Comparison of ENCODE assay signal across 21 cellular contexts in the genomic region with DNA sequence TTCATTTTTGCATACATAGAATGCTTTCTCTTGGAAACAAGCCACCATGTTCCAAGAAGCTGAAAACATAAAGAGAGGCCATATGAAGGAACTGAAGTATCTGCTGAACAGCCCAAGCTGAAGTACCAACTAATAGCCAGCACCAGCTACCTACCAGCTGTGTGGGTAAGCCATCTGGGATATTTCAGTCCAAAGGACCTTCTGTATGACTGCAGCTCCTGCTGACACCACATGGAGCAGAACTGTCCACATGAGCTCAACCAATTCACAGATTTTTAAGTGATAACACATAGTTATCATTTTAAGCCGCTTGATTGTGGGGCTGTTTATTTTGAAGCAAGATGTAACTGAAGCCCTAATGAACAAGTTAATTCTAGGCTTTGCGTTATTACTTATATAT.
"Had no signal": no experiment of that assay in that cellular context is flagged by ENCODE, and none has a peak within 500 bp of the region (broad histone marks: within the 10 kb centered on the region; RNA-seq: fewer than 3 reads in every experiment).

No MANE protein-coding gene starts in this region.

- H3K27ac Mint-ChIP-seq: activated CD4-positive, alpha-beta T cell treated with anti-CD3 and anti-CD28 coated beads, Interleukin-2, amount 10 ng/mL, durations not matched to agents 24 days and 14 days; activated CD8-positive, alpha-beta T cell treated with anti-CD3 and anti-CD28 coated beads for 36 hours; activated naive CD8-positive, alpha-beta T cell treated with anti-CD3 and anti-CD28 coated beads for 36 hours; activated T-helper 17 cell treated with anti-CD3 and anti-CD28 coated beads, Interleukin-2, amount 50 U/mL, for 72 hours; mesothelial cell of epicardium; nephron; stimulated activated naive B cell treated with anti-CD40 and anti-IgM and Interleukin-4, amounts not matched to agents 10 μg/mL and 1 μg/mL and 100 μg/mL, for 72 hours; T-helper 2 cell treated with Interferon-gamma antibody and Interleukin-4, amounts not matched to agents 5 μg/mL and 100 μg/mL, for 36 hours had no signal

- H3K4me3 Mint-ChIP-seq: activated CD4-positive, alpha-beta T cell treated with anti-CD3 and anti-CD28 coated beads, Interleukin-2, amount 10 ng/mL, durations not matched to agents 24 days and 14 days; activated CD8-positive, alpha-beta T cell treated with anti-CD3 and anti-CD28 coated beads for 36 hours; activated naive CD8-positive, alpha-beta T cell treated with anti-CD3 and anti-CD28 coated beads for 36 hours; activated T-helper 17 cell treated with anti-CD3 and anti-CD28 coated beads, Interleukin-2, amount 50 U/mL, for 72 hours; mesothelial cell of epicardium; nephron; stimulated activated naive B cell treated with anti-CD40 and anti-IgM and Interleukin-4, amounts not matched to agents 10 μg/mL and 1 μg/mL and 100 μg/mL, for 72 hours; T-helper 2 cell treated with Interferon-gamma antibody and Interleukin-4, amounts not matched to agents 5 μg/mL and 100 μg/mL, for 36 hours had no signal

- H3K4me3 ChIP-seq: cardiac muscle cell, dorsolateral prefrontal cortex, lower lobe of right lung, thoracic aorta had no signal

- H3K4me1 Mint-ChIP-seq: activated CD4-positive, alpha-beta T cell treated with anti-CD3 and anti-CD28 coated beads, Interleukin-2, amount 10 ng/mL, durations not matched to agents 24 days and 14 days; activated naive CD8-positive, alpha-beta T cell treated with anti-CD3 and anti-CD28 coated beads for 36 hours; activated T-helper 17 cell treated with anti-CD3 and anti-CD28 coated beads, Interleukin-2, amount 50 U/mL, for 72 hours; nephron; stimulated activated naive B cell treated with anti-CD40 and anti-IgM and Interleukin-4, amounts not matched to agents 10 μg/mL and 1 μg/mL and 100 μg/mL, for 72 hours had no signal

- H3K27me3 ChIP-seq: cardiac muscle cell, dorsolateral prefrontal cortex had no signal

- H3K9me3 Mint-ChIP-seq: activated CD4-positive, alpha-beta T cell treated with anti-CD3 and anti-CD28 coated beads, Interleukin-2, amount 10 ng/mL, durations not matched to agents 24 days and 14 days; activated CD8-positive, alpha-beta T cell treated with anti-CD3 and anti-CD28 coated beads for 36 hours; activated naive CD8-positive, alpha-beta T cell treated with anti-CD3 and anti-CD28 coated beads for 36 hours; mesothelial cell of epicardium; nephron had no signal

- H3K27me3 Mint-ChIP-seq: activated CD4-positive, alpha-beta T cell treated with anti-CD3 and anti-CD28 coated beads, Interleukin-2, amount 10 ng/mL, durations not matched to agents 24 days and 14 days; activated CD8-positive, alpha-beta T cell treated with anti-CD3 and anti-CD28 coated beads for 36 hours; activated naive CD8-positive, alpha-beta T cell treated with anti-CD3 and anti-CD28 coated beads for 36 hours; activated T-helper 17 cell treated with anti-CD3 and anti-CD28 coated beads, Interleukin-2, amount 50 U/mL, for 72 hours; stimulated activated naive B cell treated with anti-CD40 and anti-IgM and Interleukin-4, amounts not matched to agents 10 μg/mL and 1 μg/mL and 100 μg/mL, for 72 hours had no signal

- H3K4me1 ChIP-seq: lower lobe of right lung, parathyroid adenoma had no signal

- H3K9me3 ChIP-seq: lower lobe of right lung, thoracic aorta had no signal

- H3K36me3 ChIP-seq: cardiac muscle cell, lower lobe of right lung, thoracic aorta had no signal

- DNase-seq: activated CD4-positive, alpha-beta T cell treated with anti-CD3 and anti-CD28 coated beads, Interleukin-2, amount 10 ng/mL, durations not matched to agents 24 days and 14 days; activated CD4-positive, CD25-positive, alpha-beta regulatory T cell; activated CD8-positive, alpha-beta T cell treated with anti-CD3 and anti-CD28 coated beads for 36 hours; activated naive CD4-positive, alpha-beta T cell; activated naive CD8-positive, alpha-beta T cell treated with anti-CD3 and anti-CD28 coated beads for 36 hours; activated T-cell treated with anti-CD3 and anti-CD28 coated beads, Interleukin-2, amount 50 U/mL, for 1 hour; amniotic stem cell; dorsolateral prefrontal cortex; erythroblast; foreskin melanocyte; hypothalamus; islet precursor cell; lower lobe of right lung; stimulated activated naive B cell treated with anti-CD40 and anti-IgM and Interleukin-4, amounts not matched to agents 10 μg/mL and 1 μg/mL and 100 μg/mL, for 72 hours had no signal

- ATAC-seq: activated CD8-positive, alpha-beta T cell treated with anti-CD3 and anti-CD28 coated beads for 36 hours; activated T-helper 17 cell treated with anti-CD3 and anti-CD28 coated beads, Interleukin-2, amount 50 U/mL, for 72 hours; lower lobe of right lung; stimulated activated naive B cell treated with anti-CD40 and anti-IgM and Interleukin-4, amounts not matched to agents 10 μg/mL and 1 μg/mL and 100 μg/mL, for 72 hours had no signal

- H3K27ac ChIP-seq: cardiac muscle cell, dorsolateral prefrontal cortex, lower lobe of right lung, parathyroid adenoma, thoracic aorta had no signal

- H3K9ac ChIP-seq: parathyroid adenoma had no signal

- H3K36me3 Mint-ChIP-seq: activated naive CD8-positive, alpha-beta T cell treated with anti-CD3 and anti-CD28 coated beads for 36 hours; mesothelial cell of epicardium; stimulated activated naive B cell treated with anti-CD40 and anti-IgM and Interleukin-4, amounts not matched to agents 10 μg/mL and 1 μg/mL and 100 μg/mL, for 72 hours had no signal
